In genomic region chr17:63685578-63685977, GRCh38 we compare ENCODE assay signal across 22 cellular contexts. TPM values are rescaled to one million over a fixed set of nuclear protein-coding genes. Genes with fewer than 3 reads are reported as not detected.
DNase-seq lines count a peak whose midpoint lies in the region; ATAC-seq and TF ChIP-seq lines count a peak whose summit lies in the region.
"Had no signal": no experiment of that assay in that cellular context is flagged by ENCODE, and none has a peak within 500 bp of the region (broad histone marks: within the 10 kb centered on the region; RNA-seq: fewer than 3 reads in every experiment).

No MANE protein-coding gene starts in this region.

- no peak for TF ChIP-seq CTCF in activated CD8-positive, alpha-beta T cell treated with anti-CD3 and anti-CD28 coated beads for 36 hours (IDR thresholded peaks at IDR 0.05)
- TF ChIP-seq CTCF in osteoblast (IDR thresholded peaks at IDR 0.05; ENCODE audit: extremely low read depth, low read depth, low read length) = no peak

- CTCF ChIA-PET in activated CD8-positive, alpha-beta T cell treated with anti-CD3 and anti-CD28 coated beads for 36 hours (lab: Charles Lee) = interaction anchor here (1.0 to 1.8 kb wide), 4 partner anchors 13 to 78 kb away, joined by 3 to 4 read pairs (median 4); no protein-coding TSS in a partner anchor
- CTCF ChIA-PET in activated CD8-positive, alpha-beta T cell treated with anti-CD3 and anti-CD28 coated beads, Interleukin-2, amount 10 ng/mL, durations not matched to agents 7 days and 5 days (lab: Charles Lee) = interaction anchor here (1.3 to 1.8 kb wide), 2 partner anchors 9 to 13 kb away, joined by 3 to 5 read pairs; no protein-coding TSS in a partner anchor

- H3K27ac Mint-ChIP-seq in activated CD8-positive, alpha-beta T cell treated with anti-CD3 and anti-CD28 coated beads for 36 hours = peak overlapping the region; percentile 82
- no peak overlapping the region for H3K27ac Mint-ChIP-seq in activated CD8-positive, alpha-beta T cell treated with anti-CD3 and anti-CD28 coated beads, Interleukin-2, amount 10 ng/mL, durations not matched to agents 7 days and 5 days
- peak overlapping the region in 2 of 3 donors; percentile 58 to 66 for H3K27ac Mint-ChIP-seq in CD4-positive, CD25-positive, alpha-beta regulatory T cell
- H3K27ac Mint-ChIP-seq in T-helper 17 cell = peak overlapping the region; percentile 67
- H3K27ac Mint-ChIP-seq: HFFc6 had no signal

- H3K9me3 Mint-ChIP-seq in activated CD8-positive, alpha-beta T cell treated with anti-CD3 and anti-CD28 coated beads for 36 hours = no peaks in the 10 kb centered on the region
- H3K9me3 Mint-ChIP-seq in activated CD8-positive, alpha-beta T cell treated with anti-CD3 and anti-CD28 coated beads, Interleukin-2, amount 10 ng/mL, durations not matched to agents 7 days and 5 days (ENCODE audit: insufficient read depth) = no peaks in the 10 kb centered on the region
- H3K9me3 Mint-ChIP-seq in CD4-positive, CD25-positive, alpha-beta regulatory T cell = no peaks in the 10 kb centered on the region
- H3K9me3 Mint-ChIP-seq: CD4-positive, alpha-beta T cell; HFFc6 had no signal

- peaks cover 81% of the 10 kb centered on the region for H3K36me3 ChIP-seq in CD4-positive, CD25-positive, alpha-beta regulatory T cell (ENCODE audit: control insufficient read depth, insufficient read depth, low read length)
- H3K36me3 ChIP-seq in osteoblast (ENCODE audit: insufficient read depth, low read length) = peaks cover 56% of the 10 kb centered on the region

- H2AFZ ChIP-seq in osteoblast (ENCODE audit: low read length) = no peak overlapping the region

- peaks cover 2% of the 10 kb centered on the region for H4K20me1 ChIP-seq in osteoblast (ENCODE audit: insufficient read depth, low read length)

- no peak overlapping the region for H3K27ac ChIP-seq in CD4-positive, CD25-positive, alpha-beta regulatory T cell (ENCODE audit: insufficient read depth, low read length, poor library complexity, severe bottlenecking)
- no peak overlapping the region for H3K27ac ChIP-seq in osteoblast (ENCODE audit: low read depth, low read length)
- H3K27ac ChIP-seq: KMS-11 had no signal

- no peaks in the 10 kb centered on the region for H3K27me3 ChIP-seq in CD4-positive, CD25-positive, alpha-beta regulatory T cell (ENCODE audit: control insufficient read depth, insufficient read depth, low read length)
- no peaks in the 10 kb centered on the region for H3K27me3 ChIP-seq in osteoblast (ENCODE audit: insufficient read depth, low read length)

- no peaks in the 10 kb centered on the region for H3K9me3 ChIP-seq in CD4-positive, CD25-positive, alpha-beta regulatory T cell (ENCODE audit: control insufficient read depth in 2 of 2, low read length in 2 of 2)
- no peaks in the 10 kb centered on the region for H3K9me3 ChIP-seq in T-helper 17 cell (ENCODE audit: control insufficient read depth, low read length, poor library complexity, severe bottlenecking)
- no peaks in the 10 kb centered on the region for H3K9me3 ChIP-seq in osteoblast (ENCODE audit: low read depth, low read length)

- peaks cover 19% of the 10 kb centered on the region for H3K4me1 Mint-ChIP-seq in activated CD8-positive, alpha-beta T cell treated with anti-CD3 and anti-CD28 coated beads for 36 hours (ENCODE audit: low read depth)
- H3K4me1 Mint-ChIP-seq in activated CD8-positive, alpha-beta T cell treated with anti-CD3 and anti-CD28 coated beads, Interleukin-2, amount 10 ng/mL, durations not matched to agents 7 days and 5 days (ENCODE audit: low read depth) = no peaks in the 10 kb centered on the region
- H3K4me1 Mint-ChIP-seq in CD4-positive, CD25-positive, alpha-beta regulatory T cell = peaks cover 4 to 10% (median 8%) of the 10 kb centered on the region in 4 donors
- peaks cover 7% of the 10 kb centered on the region for H3K4me1 Mint-ChIP-seq in T-helper 17 cell
- H3K4me1 Mint-ChIP-seq: B cell had no signal

- H3K36me3 Mint-ChIP-seq in activated CD8-positive, alpha-beta T cell treated with anti-CD3 and anti-CD28 coated beads for 36 hours (ENCODE audit: low read depth) = peaks cover 9% of the 10 kb centered on the region
- peaks cover 19% of the 10 kb centered on the region for H3K36me3 Mint-ChIP-seq in activated CD8-positive, alpha-beta T cell treated with anti-CD3 and anti-CD28 coated beads, Interleukin-2, amount 10 ng/mL, durations not matched to agents 7 days and 5 days (ENCODE audit: low read depth)
- H3K36me3 Mint-ChIP-seq in CD4-positive, CD25-positive, alpha-beta regulatory T cell = peaks cover 41% of the 10 kb centered on the region
- H3K36me3 Mint-ChIP-seq in T-helper 17 cell (ENCODE audit: low read depth) = no peaks in the 10 kb centered on the region

- ATAC-seq in activated CD8-positive, alpha-beta T cell treated with anti-CD3 and anti-CD28 coated beads for 36 hours = no peak
- ATAC-seq in activated CD8-positive, alpha-beta T cell treated with anti-CD3 and anti-CD28 coated beads, Interleukin-2, amount 10 ng/mL, durations not matched to agents 7 days and 5 days = no peak
- ATAC-seq in CD4-positive, CD25-positive, alpha-beta regulatory T cell (ENCODE audit: low read depth in 2 of 2) = no peak
- ATAC-seq in T-helper 17 cell (no peak), GM18867 (IDR thresholded peaks at IDR 0.05; ENCODE audit: unreplicated experiment) (no peak), HG02840 (IDR thresholded peaks at IDR 0.05; ENCODE audit: low FRiP score, unreplicated experiment) (no peak)
- ATAC-seq: PC-3 had no signal

- intact Hi-C loops in activated CD8-positive, alpha-beta T cell treated with anti-CD3 and anti-CD28 coated beads for 36 hours (cut with micrococcal nuclease) = no loop called here

- H3K79me2 ChIP-seq in osteoblast (ENCODE audit: insufficient read depth, low read length) = no peaks in the 10 kb centered on the region

- H3K4me1 ChIP-seq in CD4-positive, CD25-positive, alpha-beta regulatory T cell (ENCODE audit: control insufficient read depth, insufficient read depth, low read length, poor library complexity, severe bottlenecking) = no peaks in the 10 kb centered on the region
- no peaks in the 10 kb centered on the region for H3K4me1 ChIP-seq in osteoblast (ENCODE audit: insufficient read depth, low read length)

- no peaks in the 10 kb centered on the region for H3K27me3 Mint-ChIP-seq in activated CD8-positive, alpha-beta T cell treated with anti-CD3 and anti-CD28 coated beads for 36 hours
- H3K27me3 Mint-ChIP-seq in activated CD8-positive, alpha-beta T cell treated with anti-CD3 and anti-CD28 coated beads, Interleukin-2, amount 10 ng/mL, durations not matched to agents 7 days and 5 days (ENCODE audit: low read depth) = no peaks in the 10 kb centered on the region
- no peaks in the 10 kb centered on the region for H3K27me3 Mint-ChIP-seq in CD4-positive, CD25-positive, alpha-beta regulatory T cell
- H3K27me3 Mint-ChIP-seq in T-helper 17 cell = no peaks in the 10 kb centered on the region
- H3K27me3 Mint-ChIP-seq: B cell; CD4-positive, alpha-beta T cell had no signal

- no peak overlapping the region for H3K4me3 ChIP-seq in CD4-positive, CD25-positive, alpha-beta regulatory T cell (ENCODE audit: low read depth, low read length)
- no peak overlapping the region for H3K4me3 ChIP-seq in osteoblast (ENCODE audit: insufficient read depth, low read length)

- H3K4me2 ChIP-seq in osteoblast (ENCODE audit: insufficient read depth, low read length) = no peak overlapping the region
- H3K4me2 ChIP-seq: KMS-11 had no signal

- no peak for DNase-seq in activated CD8-positive, alpha-beta T cell treated with anti-CD3 and anti-CD28 coated beads for 36 hours
- DNase-seq in activated CD8-positive, alpha-beta T cell treated with anti-CD3 and anti-CD28 coated beads, Interleukin-2, amount 10 ng/mL, durations not matched to agents 7 days and 5 days = no peak
- no peak for DNase-seq in CD4-positive, CD25-positive, alpha-beta regulatory T cell
- DNase-seq in T-helper 17 cell = no peak
- DNase-seq in osteoblast (ENCODE audit: insufficient read length, low spot score, missing footprints) = peak; percentile 69
- no peak for DNase-seq in NCI-H345 (lab: John Stamatoyannopoulos, UW)
- DNase-seq: Calu3; CD4-positive, alpha-beta T cell; DMS53; EL; HFFc6; MV-4-11; NCI-H1417; NCI-H187; NCI-H524 treated with DMSO at 0.1 percent for 48 hours; PC-3; RPMI8226; SIG-M5 had no signal

- POLR2A ChIA-PET in activated CD8-positive, alpha-beta T cell treated with anti-CD3 and anti-CD28 coated beads for 36 hours (lab: Charles Lee) = interaction anchor here (1.2 to 3.1 kb wide), 2 partner anchors 9 to 13 kb away, joined by 3 to 10 read pairs; no protein-coding TSS in a partner anchor
- POLR2A ChIA-PET in activated CD8-positive, alpha-beta T cell treated with anti-CD3 and anti-CD28 coated beads, Interleukin-2, amount 10 ng/mL, durations not matched to agents 7 days and 5 days (lab: Charles Lee) = interaction anchor here (0.5 kb wide), 1 partner anchor 70 kb away, joined by 3 read pairs; no protein-coding TSS in a partner anchor

- H3K4me3 Mint-ChIP-seq in activated CD8-positive, alpha-beta T cell treated with anti-CD3 and anti-CD28 coated beads for 36 hours = no peak overlapping the region
- no peak overlapping the region for H3K4me3 Mint-ChIP-seq in activated CD8-positive, alpha-beta T cell treated with anti-CD3 and anti-CD28 coated beads, Interleukin-2, amount 10 ng/mL, durations not matched to agents 7 days and 5 days
- no peak overlapping the region for H3K4me3 Mint-ChIP-seq in CD4-positive, CD25-positive, alpha-beta regulatory T cell
- H3K4me3 Mint-ChIP-seq in T-helper 17 cell = no peak overlapping the region
- H3K4me3 Mint-ChIP-seq: B cell; CD4-positive, alpha-beta T cell; HFFc6 had no signal

RNA-seq across cellular contexts. Expression of gene LIMD2, which starts 14.3 kb away (rescaled TPM):
- total RNA-seq in activated CD8-positive, alpha-beta T cell treated with anti-CD3 and anti-CD28 coated beads for 36 hours = 100 to 1,000 TPM; 143 to 145 TPM
- 100 to 1,000 TPM; 308 to 309 TPM for total RNA-seq in activated CD8-positive, alpha-beta T cell treated with anti-CD3 and anti-CD28 coated beads, Interleukin-2, amount 10 ng/mL, durations not matched to agents 7 days and 5 days
- 634 TPM for total RNA-seq in CD4-positive, CD25-positive, alpha-beta regulatory T cell
- 100 to 1,000 TPM; 408 to 478 (median 445) TPM for polyA plus RNA-seq in CD4-positive, CD25-positive, alpha-beta regulatory T cell
- total RNA-seq in T-helper 17 cell (100 to 1,000 TPM; 451 to 473 TPM), osteoblast (4.3 and 5.9 TPM in 2 replicates)

RNA-seq across cellular contexts. Expression of gene STRADA, which starts 56.0 kb away (rescaled TPM):
- total RNA-seq in activated CD8-positive, alpha-beta T cell treated with anti-CD3 and anti-CD28 coated beads for 36 hours = 10 to 100 TPM; 44.8 to 48.8 TPM
- 10 to 100 TPM; 46.0 to 49.9 TPM for total RNA-seq in activated CD8-positive, alpha-beta T cell treated with anti-CD3 and anti-CD28 coated beads, Interleukin-2, amount 10 ng/mL, durations not matched to agents 7 days and 5 days
- 47.8 TPM for total RNA-seq in CD4-positive, CD25-positive, alpha-beta regulatory T cell
- polyA plus RNA-seq in CD4-positive, CD25-positive, alpha-beta regulatory T cell = 10 to 100 TPM; 20.0 to 31.9 (median 22.2) TPM
- 10 to 100 TPM; 44.5 to 50.2 TPM for total RNA-seq in T-helper 17 cell
- total RNA-seq in osteoblast = 29.7 and 35.4 TPM in 2 replicates

Comparison
In these comparisons a context has a peak if more than half of its experiments do, and no peak if none do; other contexts are left out.
1. RNA of gene LIMD2, which starts 14.3 kb away (total RNA-seq): 634 TPM in CD4-positive, CD25-positive, alpha-beta regulatory T cell (single experiment), 451 to 473 TPM in T-helper 17 cell, 308 to 309 TPM in activated CD8-positive, alpha-beta T cell treated with anti-CD3 and anti-CD28 coated beads, Interleukin-2, amount 10 ng/mL, durations not matched to agents 7 days and 5 days and 143 to 145 TPM in activated CD8-positive, alpha-beta T cell treated with anti-CD3 and anti-CD28 coated beads for 36 hours; 4.3 to 5.9 TPM in osteoblast; every median in the first group is over 10 times any median in the second.